Comparison of ENCODE assay signal across 9 cellular contexts in the genomic region with DNA sequence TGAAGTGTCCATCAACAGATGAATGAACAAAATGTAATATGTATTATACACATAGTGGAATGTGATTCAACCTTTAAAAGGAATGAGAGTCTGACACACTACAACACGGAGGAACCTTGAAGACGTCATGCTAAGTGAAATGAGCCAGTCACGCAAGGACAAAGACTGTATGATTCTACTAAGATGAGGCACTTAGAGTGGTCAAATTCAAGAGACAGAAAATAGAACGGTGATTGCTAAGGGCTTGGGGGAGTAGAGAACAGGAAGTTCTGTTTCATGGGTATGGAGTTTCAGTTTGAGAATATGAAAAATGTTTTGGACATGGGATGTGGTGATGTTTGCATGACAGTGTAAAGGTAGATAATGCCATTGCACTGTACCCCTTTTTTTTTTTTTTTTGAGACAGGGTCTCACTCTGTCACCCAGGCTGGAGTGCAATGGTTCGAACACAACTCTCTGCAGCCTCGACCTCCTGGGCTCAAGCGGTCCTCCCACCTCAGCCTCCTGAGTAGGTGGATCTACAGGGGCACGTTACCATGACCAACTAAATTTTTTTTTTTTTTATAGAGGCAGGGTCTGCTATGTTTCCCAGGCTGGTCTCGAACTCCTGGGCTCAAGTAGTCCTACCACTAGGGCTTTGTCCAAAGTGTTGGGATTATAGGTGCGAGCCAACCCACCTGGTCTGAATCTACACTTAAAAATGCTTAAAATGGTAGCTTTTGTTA. TPM values are rescaled to one million over a fixed set of nuclear protein-coding genes. Genes with fewer than 3 reads are reported as not detected.
DNase-seq lines count a peak whose midpoint lies in the region; ATAC-seq and TF ChIP-seq lines count a peak whose summit lies in the region.
"Had no signal": no experiment of that assay in that cellular context is flagged by ENCODE, and none has a peak within 500 bp of the region (broad histone marks: within the 10 kb centered on the region; RNA-seq: fewer than 3 reads in every experiment).

No MANE protein-coding gene starts in this region.

- peaks cover 39 to 55% (median 48%) of the 10 kb centered on the region in 3 donors for H3K4me1 Mint-ChIP-seq in IgD-negative memory B cell
- H3K4me1 Mint-ChIP-seq in HFFc6 (ENCODE audit: low read depth): peaks cover 13% of the 10 kb centered on the region

- H3K27ac Mint-ChIP-seq in IgD-negative memory B cell: peak overlapping the region; percentile 70 to 93 (median 83)
- no peak overlapping the region for H3K27ac Mint-ChIP-seq in HFFc6

- ATAC-seq in GM18511 (IDR thresholded peaks at IDR 0.05; ENCODE audit: unreplicated experiment): peak; percentile 47
- ATAC-seq in GM21576 (IDR thresholded peaks at IDR 0.05; ENCODE audit: unreplicated experiment): peak; percentile 44

- TF ChIP-seq CTCF in HFFc6 (IDR thresholded peaks at IDR 0.05): no peak

- H3K27me3 Mint-ChIP-seq in IgD-negative memory B cell (peaks cover 2% of the 10 kb centered on the region), HFFc6 (ENCODE audit: insufficient read depth) (peaks cover 45% of the 10 kb centered on the region)

- H3K4me3 Mint-ChIP-seq in IgD-negative memory B cell: peak overlapping the region; percentile 78 to 90 (median 86)
- H3K4me3 Mint-ChIP-seq in HFFc6: no peak overlapping the region

- DNase-seq in ecto neural progenitor cell (ENCODE audit: low spot score) (peak; percentile 3), HFFc6 (no peak), NCI-H187 treated with DMSO at 0.1 percent for 48 hours (lab: John Stamatoyannopoulos, UW) (no peak), HT-29 (ENCODE audit: low spot score) (no peak)
- DNase-seq in effector CD4-positive, alpha-beta T cell: no peak
- DNase-seq: HCEC 1CT had no signal

- H3K36me3 Mint-ChIP-seq in IgD-negative memory B cell (no peaks in the 10 kb centered on the region), HFFc6 (ENCODE audit: low read depth) (no peaks in the 10 kb centered on the region)

- H3K9me3 Mint-ChIP-seq in IgD-negative memory B cell (no peaks in the 10 kb centered on the region), HFFc6 (no peaks in the 10 kb centered on the region)

RNA-seq across cellular contexts. Expression of a gene that starts 2.9 kb away (rescaled TPM):
- 15.1 TPM for polyA plus RNA-seq in IgD-negative memory B cell
- 1 to 10 TPM; 3.6 to 4.6 (median 4.1) TPM for total RNA-seq in HFFc6 (2021; fragmentation: NEBNext Ultra II Directional; extraction: Animal tissue kit (Norgen Biotek cat#: 25700))
- total RNA-seq in HT-29 (2014; rRNA removed; shearing (Covaris generic)): 7.6 and 7.7 TPM in 2 replicates

RNA-seq across cellular contexts. Expression of a gene that starts 3.2 kb away (rescaled TPM):
- polyA plus RNA-seq in IgD-negative memory B cell: 33.5 TPM
- not detected for total RNA-seq in HFFc6 (2021; fragmentation: NEBNext Ultra II Directional; extraction: Animal tissue kit (Norgen Biotek cat#: 25700))
- 3.1 and 5.1 TPM in 2 replicates for total RNA-seq in HT-29 (2014; rRNA removed; shearing (Covaris generic))

RNA-seq across cellular contexts. Expression of a gene that starts 52.9 kb away (rescaled TPM):
- polyA plus RNA-seq in IgD-negative memory B cell: 0.46 TPM
- 10 to 100 TPM; 24.4 to 28.9 (median 24.9) TPM for total RNA-seq in HFFc6 (2021; fragmentation: NEBNext Ultra II Directional; extraction: Animal tissue kit (Norgen Biotek cat#: 25700))
- total RNA-seq in HT-29 (2014; rRNA removed; shearing (Covaris generic)): 118 and 122 TPM in 2 replicates
